In genomic region chr10:31359979-31360378, GRCh38 we compare ENCODE assay signal across 17 cellular contexts. TPM values are rescaled to one million over a fixed set of nuclear protein-coding genes. Genes with fewer than 3 reads are reported as not detected.
DNase-seq lines count a peak whose midpoint lies in the region; ATAC-seq and TF ChIP-seq lines count a peak whose summit lies in the region.
"Had no signal": no experiment of that assay in that cellular context is flagged by ENCODE, and none has a peak within 500 bp of the region (broad histone marks: within the 10 kb centered on the region; RNA-seq: fewer than 3 reads in every experiment).

No MANE protein-coding gene starts in this region.

- CTCF ChIA-PET in PC-3 (lab: Charles Lee) = no interaction called here

- H3K36me3 ChIP-seq in PC-3 (ENCODE audit: low read depth, low read length) (no peaks in the 10 kb centered on the region), right lobe of liver (no peaks in the 10 kb centered on the region)
- H3K36me3 ChIP-seq: brain microvascular endothelial cell had no signal

- no peak overlapping the region for H3K4me3 Mint-ChIP-seq in activated T-cell treated with anti-CD3 and anti-CD28 coated beads, Interleukin-2, amount 50 U/mL, for 24 hours
- H3K4me3 Mint-ChIP-seq: activated T-helper 17 cell treated with anti-CD3 and anti-CD28 coated beads, Interleukin-2, amount 50 U/mL, for 72 hours; endodermal cell; nephron had no signal

- no peak overlapping the region for H2AFZ ChIP-seq in PC-3 (ENCODE audit: low read length)

- 0 out of 2 replicates have a peak overlapping the region, but pooled peaks have one; percentile 26 for H3K4me2 ChIP-seq in PC-3 (ENCODE audit: low read length)
- H3K4me2 ChIP-seq: smooth muscle cell had no signal

- H3K4me3 ChIP-seq in PC-3 (ENCODE audit: low read length) (no peak overlapping the region), right lobe of liver (no peak overlapping the region)
- H3K4me3 ChIP-seq: smooth muscle cell had no signal

- H3K9me3 ChIP-seq in PC-3 (ENCODE audit: low read length) (no peaks in the 10 kb centered on the region), right lobe of liver (no peaks in the 10 kb centered on the region)

- intact Hi-C loops in PC-3 (cut with micrococcal nuclease) (no loop called here), right lobe of liver (cut with DNase I) (no loop called here)

- TF ChIP-seq POLR2A in right lobe of liver (IDR thresholded peaks at IDR 0.05) = no peak

- H3K27ac Mint-ChIP-seq in activated T-cell treated with anti-CD3 and anti-CD28 coated beads, Interleukin-2, amount 50 U/mL, for 24 hours = no peak overlapping the region
- H3K27ac Mint-ChIP-seq: activated T-helper 17 cell treated with anti-CD3 and anti-CD28 coated beads, Interleukin-2, amount 50 U/mL, for 72 hours; endodermal cell had no signal

- no peak overlapping the region for H3K9ac ChIP-seq in PC-3 (ENCODE audit: low read length)

- peaks cover 42% of the 10 kb centered on the region for H3K36me3 Mint-ChIP-seq in activated T-cell treated with anti-CD3 and anti-CD28 coated beads, Interleukin-2, amount 50 U/mL, for 24 hours (ENCODE audit: low read depth)

- no peak for TF ChIP-seq CTCF in PC-3 (conservative IDR thresholded peaks at IDR 0.05; ENCODE audit: low read depth, low read length)
- TF ChIP-seq CTCF in right lobe of liver (IDR thresholded peaks at IDR 0.05) = no peak

- no peaks in the 10 kb centered on the region for H3K9me2 ChIP-seq in PC-3 (replicated peaks; ENCODE audit: low read length)

- POLR2A ChIA-PET in PC-3 (lab: Charles Lee; ENCODE audit: unreplicated experiment) = interaction anchor here (0.6 kb wide), 1 partner anchor 30 kb away, joined by 3 read pairs; no protein-coding TSS in a partner anchor

- DNase-seq in DMS53 (lab: John Stamatoyannopoulos, UW) (peak; percentile 76), NCI-H1105 treated with DMSO at 0.1 percent for 48 hours (lab: John Stamatoyannopoulos, UW) (peak; percentile 88), PC-3 (peak; percentile 45), right lobe of liver (peak in 1 of 3 donors; percentile 16), GM03348 (ENCODE audit: low spot score) (no peak)
- DNase-seq in activated T-cell treated with anti-CD3 and anti-CD28 coated beads, Interleukin-2, amount 50 U/mL, for 24 hours = no peak
- no peak for DNase-seq in effector CD8-positive, alpha-beta T cell (lab: John Stamatoyannopoulos, UW)
- DNase-seq: activated CD4-positive, alpha-beta T cell treated with anti-CD3 and anti-CD28 coated beads for 48 hours; brain microvascular endothelial cell; endodermal cell; NCI-H146; T-helper 2 cell had no signal

- H3K79me2 ChIP-seq in PC-3 (ENCODE audit: low read length) = peaks cover 4% of the 10 kb centered on the region; the same call in 1 of the 2 replicates

- ATAC-seq in PC-3 (peak; percentile 56), right lobe of liver (peak; percentile 63 to 85 (median 80)), esophagus mucosa (no peak)
- ATAC-seq: activated T-helper 17 cell treated with anti-CD3 and anti-CD28 coated beads, Interleukin-2, amount 50 U/mL, for 72 hours had no signal

- H3K4me1 ChIP-seq in PC-3 (ENCODE audit: insufficient read depth, low read length) (peaks cover 21% of the 10 kb centered on the region), right lobe of liver (peaks cover 0 to 20% (median 4%) of the 10 kb centered on the region in 4 donors)

- peaks cover 41% of the 10 kb centered on the region for H3K4me1 Mint-ChIP-seq in activated T-cell treated with anti-CD3 and anti-CD28 coated beads, Interleukin-2, amount 50 U/mL, for 24 hours (ENCODE audit: low read depth)
- H3K4me1 Mint-ChIP-seq: endodermal cell had no signal

- no peaks in the 10 kb centered on the region for H3K9me3 Mint-ChIP-seq in activated T-cell treated with anti-CD3 and anti-CD28 coated beads, Interleukin-2, amount 50 U/mL, for 24 hours
- H3K9me3 Mint-ChIP-seq: activated T-helper 17 cell treated with anti-CD3 and anti-CD28 coated beads, Interleukin-2, amount 50 U/mL, for 72 hours had no signal

- no peaks in the 10 kb centered on the region for H4K20me1 ChIP-seq in PC-3 (ENCODE audit: low read length)

- H3F3A ChIP-seq in PC-3 (ENCODE audit: low read length, unreplicated experiment) = no peaks in the 10 kb centered on the region

- no peaks in the 10 kb centered on the region for H3K27me3 Mint-ChIP-seq in activated T-cell treated with anti-CD3 and anti-CD28 coated beads, Interleukin-2, amount 50 U/mL, for 24 hours
- H3K27me3 Mint-ChIP-seq: activated T-helper 17 cell treated with anti-CD3 and anti-CD28 coated beads, Interleukin-2, amount 50 U/mL, for 72 hours had no signal

- no peaks in the 10 kb centered on the region for H3K27me3 ChIP-seq in PC-3 (ENCODE audit: low read length)
- H3K27me3 ChIP-seq in right lobe of liver = no peaks in the 10 kb centered on the region
- H3K27me3 ChIP-seq: brain microvascular endothelial cell had no signal

- no TSS peak for BruUV-seq in PC-3 (replicated peaks; lab: Mats Ljungman, UMichigan)

- WGBS in right lobe of liver (ENCODE audit: insufficient coverage, low coverage, low lambda C conversion rate, missing lambda C conversion rate) = 69% methylated on average over 1 of the region's 1 CpG

- H3K27ac ChIP-seq in PC-3 (ENCODE audit: low read length) = no peak overlapping the region
- no peak overlapping the region for H3K27ac ChIP-seq in right lobe of liver
- H3K27ac ChIP-seq: brain microvascular endothelial cell, C4-2B had no signal

RNA-seq across cellular contexts. Expression of gene ZEB1, which starts 41.0 kb away (rescaled TPM):
- 3.9 and 10.7 TPM in 2 replicates for total RNA-seq in PC-3 (2014; rRNA removed)
- total RNA-seq in right lobe of liver = 10 to 100 TPM in 5 of 6 experiments, 1 to 10 TPM in 1; 10.0 to 17.6 (median 13.6) TPM
- 5.0 TPM for total RNA-seq in esophagus mucosa

Comparison
In these comparisons a context has a peak if more than half of its experiments do, and no peak if none do; other contexts are left out.
1. DNase-seq: peak in DMS53 (single experiment), NCI-H1105 treated with DMSO at 0.1 percent for 48 hours (single experiment) and PC-3 (single experiment); none in activated T-cell treated with anti-CD3 and anti-CD28 coated beads, Interleukin-2, amount 50 U/mL, for 24 hours (single experiment), GM03348 (single experiment) and effector CD8-positive, alpha-beta T cell (single experiment).